ENCODE assay signal across 1 cellular context in the genomic region with DNA sequence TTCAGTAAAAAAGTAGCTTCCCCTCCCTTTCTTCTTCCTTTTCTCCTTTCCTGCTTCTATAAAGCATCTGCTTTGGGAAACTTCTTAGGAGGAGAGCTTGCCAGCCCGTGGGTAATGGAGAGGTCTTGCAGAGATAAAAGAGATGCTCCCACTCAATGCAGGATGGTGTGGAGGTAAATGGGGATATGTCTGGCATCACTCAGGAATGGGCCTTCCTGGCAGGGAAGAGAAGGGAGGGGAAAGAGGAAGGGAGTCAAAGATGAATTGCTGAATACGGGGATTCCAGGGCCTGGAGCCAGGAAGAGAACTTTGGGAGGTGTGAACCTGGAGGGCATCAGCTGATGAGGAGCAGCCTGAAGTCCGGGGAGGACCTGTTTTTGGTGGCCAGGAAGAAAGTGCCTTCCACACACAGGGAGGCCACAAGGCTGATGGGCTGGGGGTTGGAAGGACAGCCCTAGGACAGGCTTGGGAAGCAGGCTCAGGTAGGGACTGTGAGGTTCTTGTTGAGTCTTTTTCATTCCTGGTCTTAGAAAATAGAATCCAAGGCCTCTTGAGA.
TF ChIP-seq lines count a peak whose summit lies in the region.

No MANE protein-coding gene starts in this region.

TF ChIP-seq in GM12878, 131 proteins besides CTCF, POLR2A, EP300 and RAD21:
- no peak for TF ChIP-seq TCF3 (IDR thresholded peaks at IDR 0.05; ENCODE audit: borderline replicate concordance, insufficient read depth, low read depth, low read length)
- TF ChIP-seq PRDM15 (CRISPR knock-in tag; IDR thresholded peaks at IDR 0.05): no peak
- no peak for TF ChIP-seq EZH2 (IDR thresholded peaks at IDR 0.05; ENCODE audit: borderline replicate concordance, control insufficient read depth, low read depth, low read length)
- TF ChIP-seq ZNF207 (IDR thresholded peaks at IDR 0.05; ENCODE audit: borderline replicate concordance): no peak
- no peak for TF ChIP-seq SP1 (IDR thresholded peaks at IDR 0.05; ENCODE audit: low read depth, low read length)
- TF ChIP-seq, protein P1, sequence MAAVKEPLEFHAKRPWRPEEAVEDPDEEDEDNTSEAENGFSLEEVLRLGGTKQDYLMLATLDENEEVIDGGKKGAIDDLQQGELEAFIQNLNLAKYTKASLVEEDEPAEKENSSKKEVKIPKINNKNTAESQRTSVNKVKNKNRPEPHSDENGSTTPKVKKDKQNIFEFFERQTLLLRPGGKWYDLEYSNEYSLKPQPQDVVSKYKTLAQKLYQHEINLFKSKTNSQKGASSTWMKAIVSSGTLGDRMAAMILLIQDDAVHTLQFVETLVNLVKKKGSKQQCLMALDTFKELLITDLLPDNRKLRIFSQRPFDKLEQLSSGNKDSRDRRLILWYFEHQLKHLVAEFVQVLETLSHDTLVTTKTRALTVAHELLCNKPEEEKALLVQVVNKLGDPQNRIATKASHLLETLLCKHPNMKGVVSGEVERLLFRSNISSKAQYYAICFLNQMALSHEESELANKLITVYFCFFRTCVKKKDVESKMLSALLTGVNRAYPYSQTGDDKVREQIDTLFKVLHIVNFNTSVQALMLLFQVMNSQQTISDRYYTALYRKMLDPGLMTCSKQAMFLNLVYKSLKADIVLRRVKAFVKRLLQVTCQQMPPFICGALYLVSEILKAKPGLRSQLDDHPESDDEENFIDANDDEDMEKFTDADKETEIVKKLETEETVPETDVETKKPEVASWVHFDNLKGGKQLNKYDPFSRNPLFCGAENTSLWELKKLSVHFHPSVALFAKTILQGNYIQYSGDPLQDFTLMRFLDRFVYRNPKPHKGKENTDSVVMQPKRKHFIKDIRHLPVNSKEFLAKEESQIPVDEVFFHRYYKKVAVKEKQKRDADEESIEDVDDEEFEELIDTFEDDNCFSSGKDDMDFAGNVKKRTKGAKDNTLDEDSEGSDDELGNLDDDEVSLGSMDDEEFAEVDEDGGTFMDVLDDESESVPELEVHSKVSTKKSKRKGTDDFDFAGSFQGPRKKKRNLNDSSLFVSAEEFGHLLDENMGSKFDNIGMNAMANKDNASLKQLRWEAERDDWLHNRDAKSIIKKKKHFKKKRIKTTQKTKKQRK (IDR thresholded peaks at IDR 0.05; ENCODE audit: low read depth, low read length): no peak
- TF ChIP-seq ETV6 (conservative IDR thresholded peaks at IDR 0.05 in 1 of 2, IDR thresholded peaks at IDR 0.05 in 1 of 2; ENCODE audit: borderline replicate concordance in 1 of 2, low read depth in 1 of 2): no peak
- no peak for TF ChIP-seq CBFB (IDR thresholded peaks at IDR 0.05; ENCODE audit: low read depth)
- no peak for TF ChIP-seq MXI1 (IDR thresholded peaks at IDR 0.05; ENCODE audit: low read depth, low read length)
- no peak for TF ChIP-seq MLLT1 (IDR thresholded peaks at IDR 0.05)
- no peak for TF ChIP-seq HDAC2 (IDR thresholded peaks at IDR 0.05)
- TF ChIP-seq CHD1 (IDR thresholded peaks at IDR 0.05; ENCODE audit: low read depth, low read length): no peak
- no peak for TF ChIP-seq SMARCA5 (IDR thresholded peaks at IDR 0.05)
- no peak for TF ChIP-seq PBX3 (IDR thresholded peaks at IDR 0.05; ENCODE audit: insufficient replicate concordance, low read depth, low read length)
- no peak for TF ChIP-seq ZNF274 (IDR thresholded peaks at IDR 0.05; ENCODE audit: insufficient read depth, insufficient read length)
- no peak for TF ChIP-seq CHD2 (IDR thresholded peaks at IDR 0.05; ENCODE audit: borderline replicate concordance, low read depth, low read length)
- no peak for TF ChIP-seq E4F1 (IDR thresholded peaks at IDR 0.05; ENCODE audit: borderline replicate concordance, partially characterized antibody)
- TF ChIP-seq MYC (IDR thresholded peaks at IDR 0.05; ENCODE audit: insufficient read depth, insufficient read length, insufficient replicate concordance, low read length, severe bottlenecking): no peak
